ENCODE assay signal across 24 cellular contexts in genomic region chr11:131923309-131923708, GRCh38.
DNase-seq lines count a peak whose midpoint lies in the region; ATAC-seq, FAIRE-seq and TF ChIP-seq lines count a peak whose summit lies in the region.
"Had no signal": no experiment of that assay in that cellular context is flagged by ENCODE, and none has a peak within 500 bp of the region (broad histone marks: within the 10 kb centered on the region; RNA-seq: fewer than 3 reads in every experiment).

No MANE protein-coding gene starts in this region.

- FAIRE-seq in astrocyte (lab: Jason Lieb, UNC) (no peak), pancreas (lab: Jason Lieb, UNC) (no peak)
- FAIRE-seq: A204.1, RCC 7860 had no signal

- peaks cover 9% of the 10 kb centered on the region for H3K36me3 Mint-ChIP-seq in astrocyte (ENCODE audit: low read depth, unreplicated experiment)
- no peaks in the 10 kb centered on the region for H3K36me3 Mint-ChIP-seq in natural killer cell treated with Interleukin-12 subunit alpha and Interleukin-12 subunit beta and Interleukin-15 and Interleukin-18, amount 100 ng/mL, for 72 hours
- H3K36me3 Mint-ChIP-seq: CD8-positive, alpha-beta memory T cell had no signal

- H3K27ac Mint-ChIP-seq in astrocyte (ENCODE audit: unreplicated experiment) = no peak overlapping the region
- no peak overlapping the region for H3K27ac Mint-ChIP-seq in natural killer cell treated with Interleukin-12 subunit alpha and Interleukin-12 subunit beta and Interleukin-15 and Interleukin-18, amount 100 ng/mL, for 72 hours
- H3K27ac Mint-ChIP-seq: CD8-positive, alpha-beta memory T cell; GM23338 had no signal

- H3K4me1 Mint-ChIP-seq in astrocyte (ENCODE audit: low read depth, unreplicated experiment) = peaks cover 31% of the 10 kb centered on the region
- no peaks in the 10 kb centered on the region for H3K4me1 Mint-ChIP-seq in natural killer cell treated with Interleukin-12 subunit alpha and Interleukin-12 subunit beta and Interleukin-15 and Interleukin-18, amount 100 ng/mL, for 72 hours (ENCODE audit: low read depth in 2 of 2)
- H3K4me1 Mint-ChIP-seq: CD8-positive, alpha-beta memory T cell had no signal

- H3K4me1 ChIP-seq in astrocyte (ENCODE audit: insufficient read depth, low read length) (peaks cover 20% of the 10 kb centered on the region), pancreas (peaks cover 13 to 24% (median 22%) of the 10 kb centered on the region in 3 donors)
- H3K4me1 ChIP-seq: HAP-1 had no signal

- WGBS in pancreas, 2 donors = 13 to 16% methylated on average over 3 of the region's 3 CpGs

- H3K9me3 ChIP-seq in astrocyte (ENCODE audit: insufficient read depth, low read depth, low read length) (no peaks in the 10 kb centered on the region), pancreas (no peaks in the 10 kb centered on the region)
- H3K9me3 ChIP-seq: HAP-1 had no signal

- peaks cover 86% of the 10 kb centered on the region for H3K79me2 ChIP-seq in astrocyte (ENCODE audit: insufficient read depth, low read length)

- ATAC-seq in pancreas (peak; percentile 35 to 71 (median 59)), HG03521 (IDR thresholded peaks at IDR 0.05; ENCODE audit: unreplicated experiment) (no peak)
- ATAC-seq in natural killer cell treated with Interleukin-12 subunit alpha and Interleukin-12 subunit beta and Interleukin-15 and Interleukin-18, amount 100 ng/mL, for 72 hours = no peak
- ATAC-seq: GM23338 had no signal

- no peak overlapping the region for H2AFZ ChIP-seq in astrocyte (ENCODE audit: low read depth, low read length)
- H2AFZ ChIP-seq: GM23338 had no signal

- DNase-seq in HT-29 (ENCODE audit: low spot score) (peak; percentile 28), astrocyte (ENCODE audit: low read depth) (no peak), kidney tubule cell (ENCODE audit: low spot score) (peak; percentile 38), pancreas (no peak)
- DNase-seq in natural killer cell treated with Interleukin-12 subunit alpha and Interleukin-12 subunit beta and Interleukin-15 and Interleukin-18, amount 100 ng/mL, for 72 hours (ENCODE audit: low spot score) = no peak
- DNase-seq in activated CD4-positive, alpha-beta T cell treated with anti-CD3 and anti-CD28 coated beads for 4 hours = no peak
- DNase-seq: Calu3; CD8-positive, alpha-beta memory T cell; DMS153; GDM1; Karpas-422; MV-4-11; NCI-H1694; NCI-H2081; NCI-H2171 treated with DMSO at 0.1 percent for 48 hours; NCI-H446; NCI-H526; Right ventricle myocardium superior had no signal

- H4K20me1 ChIP-seq in astrocyte (ENCODE audit: insufficient read depth, low read length) = peaks cover 15% of the 10 kb centered on the region

- H3K27me3 ChIP-seq in astrocyte (ENCODE audit: insufficient read depth, low read length) (no peaks in the 10 kb centered on the region), pancreas (no peaks in the 10 kb centered on the region)

- H3K4me2 ChIP-seq in astrocyte (ENCODE audit: low read length) = peak overlapping the region; percentile 72
- H3K4me2 ChIP-seq: GM23338 had no signal

- H3K4me3 Mint-ChIP-seq in astrocyte (ENCODE audit: unreplicated experiment) = no peak overlapping the region
- no peak overlapping the region for H3K4me3 Mint-ChIP-seq in natural killer cell treated with Interleukin-12 subunit alpha and Interleukin-12 subunit beta and Interleukin-15 and Interleukin-18, amount 100 ng/mL, for 72 hours
- H3K4me3 Mint-ChIP-seq: CD8-positive, alpha-beta memory T cell; GM23338 had no signal

- peak overlapping the region; percentile 78 for H3K9ac ChIP-seq in astrocyte (ENCODE audit: low read length)

- TF ChIP-seq CTCF in astrocyte (IDR thresholded peaks at IDR 0.05; ENCODE audit: insufficient read depth, low read depth, low read length) (no peak), pancreas (IDR thresholded peaks at IDR 0.05) (no peak)

- H3K4me3 ChIP-seq in astrocyte (ENCODE audit: insufficient read depth, low read depth, low read length) (no peak overlapping the region), pancreas (no peak overlapping the region)
- H3K4me3 ChIP-seq: GM23338, HAP-1 had no signal

- H3K27ac ChIP-seq in astrocyte (ENCODE audit: low read depth, low read length) = peak overlapping the region; percentile 92
- peak overlapping the region in 1 of 4 donors; percentile 29 for H3K27ac ChIP-seq in pancreas
- H3K27ac ChIP-seq: C4-2B had no signal

- peaks cover 2% of the 10 kb centered on the region for H3K9me3 Mint-ChIP-seq in astrocyte (ENCODE audit: unreplicated experiment)
- H3K9me3 Mint-ChIP-seq in natural killer cell treated with Interleukin-12 subunit alpha and Interleukin-12 subunit beta and Interleukin-15 and Interleukin-18, amount 100 ng/mL, for 72 hours = peaks cover 3% of the 10 kb centered on the region
- H3K9me3 Mint-ChIP-seq: GM23338 had no signal

- H3K27me3 Mint-ChIP-seq in astrocyte (ENCODE audit: low read depth, unreplicated experiment) = no peaks in the 10 kb centered on the region
- H3K27me3 Mint-ChIP-seq in natural killer cell treated with Interleukin-12 subunit alpha and Interleukin-12 subunit beta and Interleukin-15 and Interleukin-18, amount 100 ng/mL, for 72 hours = peaks cover 2 to 7% of the 10 kb centered on the region in 2 donors
- H3K27me3 Mint-ChIP-seq: CD8-positive, alpha-beta memory T cell had no signal

- H3K36me3 ChIP-seq in astrocyte (ENCODE audit: insufficient read depth, low read length) = no peaks in the 10 kb centered on the region
- H3K36me3 ChIP-seq in pancreas = no peaks in the 10 kb centered on the region
- H3K36me3 ChIP-seq: HAP-1 had no signal

- intact Hi-C loops in pancreas (cut with DNase I) = no loop called here

Comparison
In these comparisons a context has a peak if more than half of its experiments do, and no peak if none do; other contexts are left out.
1. DNase-seq: peak in HT-29 (single experiment) and kidney tubule cell (single experiment); none in astrocyte (single experiment), pancreas (0 of 6), natural killer cell treated with Interleukin-12 subunit alpha and Interleukin-12 subunit beta and Interleukin-15 and Interleukin-18, amount 100 ng/mL, for 72 hours (single experiment) and activated CD4-positive, alpha-beta T cell treated with anti-CD3 and anti-CD28 coated beads for 4 hours (0 of 2).
2. ATAC-seq: peak in pancreas (4 of 4); none in natural killer cell treated with Interleukin-12 subunit alpha and Interleukin-12 subunit beta and Interleukin-15 and Interleukin-18, amount 100 ng/mL, for 72 hours (0 of 2) and HG03521 (single experiment).